In genomic region chr1:15384301-15384901, GRCh38 we compare ENCODE assay signal across 10 cellular contexts. TPM values are rescaled to one million over a fixed set of nuclear protein-coding genes. Genes with fewer than 3 reads are reported as not detected.
A peak's percentile ranks its signal among the peaks of the same experiment; 100 is the strongest.
DNase-seq lines count a peak whose midpoint lies in the region; ATAC-seq lines count a peak whose summit lies in the region.
"Had no signal": no experiment of that assay in that cellular context is flagged by ENCODE, and none has a peak within 500 bp of the region (broad histone marks: within the 10 kb centered on the region; RNA-seq: fewer than 3 reads in every experiment).

No MANE protein-coding gene starts in this region.

- DNase-seq in effector memory CD8-positive, alpha-beta T cell = no peak
- DNase-seq in pons (ENCODE audit: low spot score) (peak; percentile 88), NCI-H2081 treated with DMSO at 0.1 percent for 48 hours (lab: John Stamatoyannopoulos, UW) (no peak), DMS153 treated with DMSO at 0.1 percent for 48 hours (lab: John Stamatoyannopoulos, UW; ENCODE audit: unreplicated experiment) (no peak)
- DNase-seq in CD4-positive, alpha-beta memory T cell = no peak
- DNase-seq: left lung had no signal

- H3K9me3 ChIP-seq in HUES6 (ENCODE audit: control insufficient read depth, insufficient read depth, low read depth, low read length) = no peaks in the 10 kb centered on the region
- no peaks in the 10 kb centered on the region for H3K9me3 ChIP-seq in CD4-positive, alpha-beta memory T cell (ENCODE audit: control insufficient read depth in 1 of 2, low read length in 2 of 2)
- H3K9me3 ChIP-seq: left lung had no signal

- H3K4me3 Mint-ChIP-seq in effector memory CD8-positive, alpha-beta T cell = peak overlapping the region in 1 of 2 donors; percentile 40
- peak overlapping the region in 3 of 8 donors; percentile 22 to 73 (median 39) for H3K4me3 Mint-ChIP-seq in CD4-positive, alpha-beta memory T cell

- H3K9ac ChIP-seq in HUES6 (ENCODE audit: low read length) = peak overlapping the region; percentile 16

- no peaks in the 10 kb centered on the region for H3K36me3 ChIP-seq in HUES6 (ENCODE audit: control insufficient read depth, insufficient read depth, low read length)
- no peaks in the 10 kb centered on the region for H3K36me3 ChIP-seq in CD4-positive, alpha-beta memory T cell (ENCODE audit: insufficient read depth, low read length)
- H3K36me3 ChIP-seq: left lung had no signal

- H3K27ac Mint-ChIP-seq in effector memory CD8-positive, alpha-beta T cell = peak overlapping the region in 1 of 2 donors; percentile 69
- H3K27ac Mint-ChIP-seq in CD4-positive, alpha-beta memory T cell = no peak overlapping the region

- intact Hi-C loops in CD4-positive, alpha-beta memory T cell (cut with micrococcal nuclease) = no loop called here

- H3K27me3 ChIP-seq in HUES6 (ENCODE audit: control insufficient read depth, insufficient read depth, low read length) = peaks cover 90% of the 10 kb centered on the region
- H3K27me3 ChIP-seq in CD4-positive, alpha-beta memory T cell (ENCODE audit: insufficient read depth, low read length) = peaks cover 4% of the 10 kb centered on the region

- POLR2A ChIA-PET in CD4-positive, alpha-beta memory T cell (lab: Charles Lee; ENCODE audit: partially characterized antibody) = no interaction called here

- CTCF ChIA-PET in CD4-positive, alpha-beta memory T cell (lab: Charles Lee; ENCODE audit: partially characterized antibody) = no interaction called here

- no peaks in the 10 kb centered on the region for H3K9me3 Mint-ChIP-seq in effector memory CD8-positive, alpha-beta T cell
- H3K9me3 Mint-ChIP-seq in CD4-positive, alpha-beta memory T cell = peaks cover 0 to 1% (median 0%) of the 10 kb centered on the region in 8 donors

- H3K27me3 Mint-ChIP-seq in effector memory CD8-positive, alpha-beta T cell = peaks cover 6 to 16% of the 10 kb centered on the region in 2 donors
- H3K27me3 Mint-ChIP-seq in CD4-positive, alpha-beta memory T cell = peaks cover 7 to 16% of the 10 kb centered on the region in 2 donors

- H3K4me3 ChIP-seq in HUES6 (ENCODE audit: low read depth, low read length) = peak overlapping the region; percentile 49
- H3K4me3 ChIP-seq in CD4-positive, alpha-beta memory T cell (ENCODE audit: low read length in 2 of 2) = no peak overlapping the region
- H3K4me3 ChIP-seq: left lung had no signal

- H3K36me3 Mint-ChIP-seq in effector memory CD8-positive, alpha-beta T cell (ENCODE audit: insufficient read depth) = peaks cover 5% of the 10 kb centered on the region
- H3K36me3 Mint-ChIP-seq in CD4-positive, alpha-beta memory T cell = no peaks in the 10 kb centered on the region

- ATAC-seq in GM19025 (IDR thresholded peaks at IDR 0.05; ENCODE audit: low read depth, unreplicated experiment) (peak; percentile 86), HG02970 (IDR thresholded peaks at IDR 0.05; ENCODE audit: low FRiP score, unreplicated experiment) (no peak)
- peak; percentile 45 for ATAC-seq in effector memory CD8-positive, alpha-beta T cell (replicated peaks)
- ATAC-seq: left lung had no signal

- H3K27ac ChIP-seq in HUES6 (ENCODE audit: low read depth, low read length) = no peak overlapping the region
- no peak overlapping the region for H3K27ac ChIP-seq in CD4-positive, alpha-beta memory T cell (ENCODE audit: low read depth, low read length)
- H3K27ac ChIP-seq: left lung had no signal

- H3K4me1 ChIP-seq in HUES6 (ENCODE audit: control insufficient read depth, insufficient read depth, low read length) = peaks cover 49% of the 10 kb centered on the region
- no peaks in the 10 kb centered on the region for H3K4me1 ChIP-seq in CD4-positive, alpha-beta memory T cell (ENCODE audit: insufficient read depth, low read length)

- peaks cover 9 to 10% of the 10 kb centered on the region in 2 donors for H3K4me1 Mint-ChIP-seq in effector memory CD8-positive, alpha-beta T cell (ENCODE audit: low read depth in 2 of 2)
- H3K4me1 Mint-ChIP-seq in CD4-positive, alpha-beta memory T cell = peaks cover 0 to 4% (median 2%) of the 10 kb centered on the region in 4 donors

RNA-seq across cellular contexts. Expression of gene EFHD2, which starts 25.3 kb away (rescaled TPM):
- 10 to 100 TPM; 46.4 to 50.3 TPM for total RNA-seq in CD4-positive, alpha-beta memory T cell
- polyA plus RNA-seq in CD4-positive, alpha-beta memory T cell = 10 to 100 TPM; 58.4 to 66.7 TPM

RNA-seq across cellular contexts. Expression of gene CTRC, which starts 53.8 kb away (rescaled TPM):
- total RNA-seq in CD4-positive, alpha-beta memory T cell = under 1 TPM in 1 of 2 experiments, not detected in 1; 0.17 TPM
- not detected for polyA plus RNA-seq in CD4-positive, alpha-beta memory T cell
- total RNA-seq: NCI-H460 had no signal
